ENCODE assay signal across 23 cellular contexts in genomic region chr11:69876013-69876412, GRCh38. TPM values are rescaled to one million over a fixed set of nuclear protein-coding genes. Genes with fewer than 3 reads are reported as not detected.
"Had no signal": no experiment of that assay in that cellular context is flagged by ENCODE, and none has a peak within 500 bp of the region (broad histone marks: within the 10 kb centered on the region; RNA-seq: fewer than 3 reads in every experiment).

No MANE protein-coding gene starts in this region.

- H3K27me3 ChIP-seq: testis had no signal

- H3K36me3 Mint-ChIP-seq: activated naive CD8-positive, alpha-beta T cell treated with anti-CD3 and anti-CD28 coated beads for 36 hours; brain; WTC11 had no signal

- H3K4me1 ChIP-seq: foreskin keratinocyte, parathyroid adenoma, testis had no signal

- H3K4me1 Mint-ChIP-seq: activated naive CD8-positive, alpha-beta T cell treated with anti-CD3 and anti-CD28 coated beads for 36 hours; central memory CD8-positive, alpha-beta T cell had no signal

- DNase-seq: activated CD4-positive, alpha-beta T cell treated with anti-CD3 and anti-CD28 coated beads, Interleukin-2, amount 50 U/mL, for 1 hour; activated gamma-delta T cell; activated naive CD8-positive, alpha-beta T cell treated with anti-CD3 and anti-CD28 coated beads for 36 hours; activated T-cell treated with anti-CD3 and anti-CD28 coated beads, Interleukin-2, amount 50 U/mL, for 1 hour; cortex of kidney; effector CD8-positive, alpha-beta T cell; foreskin keratinocyte; glutamatergic neuron; SHP77 treated with DMSO at 0.1 percent for 48 hours; small intestine; stimulated activated CD4-positive, alpha-beta T cell treated with anti-CD3 and anti-CD28 coated beads, Interleukin-4, amount 100 ng/mL, for 4 hours; stimulated activated naive CD8-positive, alpha-beta T cell treated with anti-CD3 and anti-CD28 coated beads, Interleukin-15, Interleukin-2, amounts not matched to agents 100 U/mL and 50 U/mL, for 24 hours; testis had no signal

- H3K9me3 ChIP-seq: testis had no signal

- H3K4me3 ChIP-seq: testis had no signal

- ATAC-seq: foreskin keratinocyte; SK-N-SH treated with all-trans-retinoic acid at 6 μM for 48 hours; stimulated activated naive CD8-positive, alpha-beta T cell treated with anti-CD3 and anti-CD28 coated beads, Interleukin-15, Interleukin-2, amounts not matched to agents 100 U/mL and 50 U/mL, for 24 hours; WTC11 had no signal

- H3K4me3 Mint-ChIP-seq: activated naive CD8-positive, alpha-beta T cell treated with anti-CD3 and anti-CD28 coated beads for 36 hours; brain; central memory CD8-positive, alpha-beta T cell; T-helper 1 cell treated with Interleukin-12 subunit alpha and Interleukin-12 subunit beta and Interleukin-4 antibody, amounts not matched to agents 30 μg/mL and 1 μg/mL, for 36 hours; WTC11 had no signal

- H3K9me3 Mint-ChIP-seq: activated naive CD8-positive, alpha-beta T cell treated with anti-CD3 and anti-CD28 coated beads for 36 hours; central memory CD8-positive, alpha-beta T cell; T-helper 1 cell treated with Interleukin-12 subunit alpha and Interleukin-12 subunit beta and Interleukin-4 antibody, amounts not matched to agents 30 μg/mL and 1 μg/mL, for 36 hours had no signal

- H3K27ac ChIP-seq: foreskin keratinocyte, parathyroid adenoma, testis had no signal

- H3K27ac Mint-ChIP-seq: activated naive CD8-positive, alpha-beta T cell treated with anti-CD3 and anti-CD28 coated beads for 36 hours; T-helper 1 cell treated with Interleukin-12 subunit alpha and Interleukin-12 subunit beta and Interleukin-4 antibody, amounts not matched to agents 30 μg/mL and 1 μg/mL, for 36 hours; WTC11 had no signal

RNA-seq across cellular contexts. Expression of gene FGF3, which starts 56.8 kb away (rescaled TPM):
- total RNA-seq: activated CD8-positive, alpha-beta memory T cell treated with anti-CD3 and anti-CD28 coated beads for 36 hours; activated naive CD8-positive, alpha-beta T cell treated with anti-CD3 and anti-CD28 coated beads for 36 hours; endothelial cell of umbilical vein; foreskin keratinocyte; lung microvascular endothelial cell; renal cortical epithelial cell; WTC11 had no signal
- polyA plus RNA-seq: endothelial cell of umbilical vein, foreskin keratinocyte, small intestine had no signal
